In the genomic region with DNA sequence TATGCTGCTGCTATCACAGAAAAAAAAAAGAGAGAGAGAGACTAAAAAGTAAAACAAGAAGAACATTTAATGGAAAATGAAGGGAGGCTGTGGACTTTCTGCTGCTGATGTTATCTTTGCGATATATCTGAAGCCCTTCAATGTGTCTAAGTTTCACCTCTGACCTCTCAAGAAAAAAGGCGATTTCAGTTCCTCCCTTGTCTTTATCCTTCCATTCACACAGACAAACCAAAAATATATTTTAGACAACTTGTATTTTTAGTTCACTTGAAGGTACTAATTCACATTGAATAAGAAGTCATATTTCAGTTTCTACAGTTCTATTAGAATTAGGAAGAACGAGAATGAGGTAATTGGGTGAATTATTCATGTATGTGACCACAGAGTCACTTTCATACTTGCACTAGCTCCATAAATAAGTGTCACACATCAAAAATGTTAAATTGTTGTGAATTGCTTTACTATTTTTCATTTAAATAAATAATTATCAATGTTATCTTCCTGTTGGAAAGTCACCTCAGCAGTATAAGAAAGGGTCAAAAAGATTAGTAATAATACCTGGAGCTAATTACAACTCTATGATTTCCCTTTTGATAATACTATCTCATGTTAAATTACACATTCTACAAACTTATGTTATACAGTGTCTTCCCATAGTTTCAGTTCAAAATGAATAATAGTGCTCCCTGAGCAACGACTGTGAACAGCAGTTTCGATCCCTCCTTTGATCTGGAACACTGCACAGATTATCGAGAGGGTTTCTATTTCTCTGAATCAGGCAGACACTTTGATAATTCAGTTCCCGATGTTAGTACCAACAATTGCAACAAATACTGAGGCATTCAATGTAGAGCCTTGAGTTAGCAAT, we compare ENCODE assay signal across 27 cellular contexts.
"Had no signal": no experiment of that assay in that cellular context is flagged by ENCODE, and none has a peak within 500 bp of the region (broad histone marks: within the 10 kb centered on the region; RNA-seq: fewer than 3 reads in every experiment).

No MANE protein-coding gene starts in this region.

- ATAC-seq: foreskin keratinocyte; gastroesophageal sphincter; heart left ventricle; left lung; mucosa of descending colon; natural killer cell treated with Interleukin-12 subunit alpha and Interleukin-12 subunit beta and Interleukin-15 and Interleukin-18, amount 100 ng/mL, for 72 hours; stimulated activated memory B cell treated with anti-CD40 and anti-IgM and Interleukin-4, amounts not matched to agents 10 μg/mL and 1 μg/mL and 100 μg/mL, for 72 hours; stimulated activated naive CD8-positive, alpha-beta T cell treated with anti-CD3 and anti-CD28 coated beads, Interleukin-15, Interleukin-2, amounts not matched to agents 100 U/mL and 50 U/mL, for 24 hours had no signal

- H3K27me3 ChIP-seq: esophagus muscularis mucosa, foreskin keratinocyte, gastroesophageal sphincter, heart left ventricle, hepatocyte, left lung, right atrium auricular region, sigmoid colon, testis, tibial artery had no signal

- FAIRE-seq: endothelial cell of umbilical vein, kidney had no signal

- H3K36me3 ChIP-seq: esophagus muscularis mucosa, gastroesophageal sphincter, heart left ventricle, left lung, prostate gland, right atrium auricular region, sigmoid colon, tibial artery had no signal

- H3K36me3 Mint-ChIP-seq: mesothelial cell of epicardium; naive B cell; natural killer cell treated with Interleukin-12 subunit alpha and Interleukin-12 subunit beta and Interleukin-15 and Interleukin-18, amount 100 ng/mL, for 72 hours; stimulated activated memory B cell treated with anti-CD40 and anti-IgM and Interleukin-4, amounts not matched to agents 10 μg/mL and 1 μg/mL and 100 μg/mL, for 72 hours; type B pancreatic cell had no signal

- H3K4me3 Mint-ChIP-seq: mesothelial cell of epicardium; naive B cell; natural killer cell treated with Interleukin-12 subunit alpha and Interleukin-12 subunit beta and Interleukin-15 and Interleukin-18, amount 100 ng/mL, for 72 hours; stimulated activated memory B cell treated with anti-CD40 and anti-IgM and Interleukin-4, amounts not matched to agents 10 μg/mL and 1 μg/mL and 100 μg/mL, for 72 hours; type B pancreatic cell had no signal

- H3K9me3 Mint-ChIP-seq: mesothelial cell of epicardium, naive B cell, type B pancreatic cell had no signal

- H3K4me1 Mint-ChIP-seq: mesothelial cell of epicardium; naive B cell; stimulated activated memory B cell treated with anti-CD40 and anti-IgM and Interleukin-4, amounts not matched to agents 10 μg/mL and 1 μg/mL and 100 μg/mL, for 72 hours had no signal

- H3K27me3 Mint-ChIP-seq: naive B cell; natural killer cell treated with Interleukin-12 subunit alpha and Interleukin-12 subunit beta and Interleukin-15 and Interleukin-18, amount 100 ng/mL, for 72 hours; stimulated activated memory B cell treated with anti-CD40 and anti-IgM and Interleukin-4, amounts not matched to agents 10 μg/mL and 1 μg/mL and 100 μg/mL, for 72 hours; type B pancreatic cell had no signal

- H3K4me3 ChIP-seq: coronary artery, esophagus muscularis mucosa, gastroesophageal sphincter, heart left ventricle, hepatocyte, left lung, mucosa of descending colon, prostate gland, right atrium auricular region, sigmoid colon, testis, tibial artery had no signal

- DNase-seq: dermis blood vessel endothelial cell; effector memory CD4-positive, alpha-beta T cell; foreskin keratinocyte; heart left ventricle; kidney; left lung; mesenchymal stem cell; mucosa of descending colon; naive B cell; nucleus accumbens; sigmoid colon; stimulated activated CD4-positive, alpha-beta T cell treated with anti-CD3 and anti-CD28 coated beads, Interleukin-4, amount 100 ng/mL, for 4 hours; stimulated activated naive CD8-positive, alpha-beta T cell treated with anti-CD3 and anti-CD28 coated beads, Interleukin-15, Interleukin-2, amounts not matched to agents 100 U/mL and 50 U/mL, for 24 hours; substantia nigra; testis; tibial artery had no signal

- H3K27ac Mint-ChIP-seq: mesothelial cell of epicardium; naive B cell; natural killer cell treated with Interleukin-12 subunit alpha and Interleukin-12 subunit beta and Interleukin-15 and Interleukin-18, amount 100 ng/mL, for 72 hours; stimulated activated memory B cell treated with anti-CD40 and anti-IgM and Interleukin-4, amounts not matched to agents 10 μg/mL and 1 μg/mL and 100 μg/mL, for 72 hours; type B pancreatic cell had no signal
